Comparison of ENCODE assay signal across 22 cellular contexts in genomic region chr13:99339230-99339721, GRCh38. TPM values are rescaled to one million over a fixed set of nuclear protein-coding genes. Genes with fewer than 3 reads are reported as not detected.
DNase-seq lines count a peak whose midpoint lies in the region; ATAC-seq and TF ChIP-seq lines count a peak whose summit lies in the region.
"Had no signal": no experiment of that assay in that cellular context is flagged by ENCODE, and none has a peak within 500 bp of the region (broad histone marks: within the 10 kb centered on the region; RNA-seq: fewer than 3 reads in every experiment).

No MANE protein-coding gene starts in this region.

- no peak overlapping the region for H3K4me3 Mint-ChIP-seq in CD14-positive monocyte
- no peak overlapping the region for H3K4me3 Mint-ChIP-seq in CD8-positive, alpha-beta T cell
- H3K4me3 Mint-ChIP-seq in activated naive CD8-positive, alpha-beta T cell = peak overlapping the region; percentile 64
- H3K4me3 Mint-ChIP-seq: activated CD8-positive, alpha-beta memory T cell treated with anti-CD3 and anti-CD28 coated beads, Interleukin-2, amount 10 ng/mL, durations not matched to agents 7 days and 5 days had no signal

- no peak for TF ChIP-seq CTCF in CD14-positive monocyte (IDR thresholded peaks at IDR 0.05)
- no peak for TF ChIP-seq CTCF in CD8-positive, alpha-beta T cell (IDR thresholded peaks at IDR 0.05)
- TF ChIP-seq CTCF in right atrium auricular region (IDR thresholded peaks at IDR 0.05) = no peak
- no peak for TF ChIP-seq CTCF in BE2C (IDR thresholded peaks at IDR 0.05; ENCODE audit: low read depth, low read length)

- no peaks in the 10 kb centered on the region for H3K9me3 ChIP-seq in CD8-positive, alpha-beta T cell (ENCODE audit: low read length)
- no peaks in the 10 kb centered on the region for H3K9me3 ChIP-seq in right atrium auricular region
- no peaks in the 10 kb centered on the region for H3K9me3 ChIP-seq in BE2C
- H3K9me3 ChIP-seq: HAP-1, thyroid gland had no signal

- H3K27me3 Mint-ChIP-seq in CD14-positive monocyte (ENCODE audit: low read depth in 3 of 3) = no peaks in the 10 kb centered on the region
- no peaks in the 10 kb centered on the region for H3K27me3 Mint-ChIP-seq in CD8-positive, alpha-beta T cell (ENCODE audit: low read depth)
- H3K27me3 Mint-ChIP-seq in activated naive CD8-positive, alpha-beta T cell = no peaks in the 10 kb centered on the region
- H3K27me3 Mint-ChIP-seq: activated CD8-positive, alpha-beta memory T cell treated with anti-CD3 and anti-CD28 coated beads, Interleukin-2, amount 10 ng/mL, durations not matched to agents 7 days and 5 days had no signal

- intact Hi-C loops in CD14-positive monocyte (cut with micrococcal nuclease) = loop anchor here in 1 of 2 donors (5.0 kb wide), 1 partner anchor 43 kb away; no protein-coding TSS in a partner anchor
- intact Hi-C loops in CD8-positive, alpha-beta T cell (cut with DNase I, micrococcal nuclease) = loop anchor here in 1 of 2 experiments (2.0 kb wide), 1 partner anchor 16 kb away; no protein-coding TSS in a partner anchor

- H3K36me3 ChIP-seq in CD8-positive, alpha-beta T cell (ENCODE audit: insufficient read depth, low read length) = peaks cover 27% of the 10 kb centered on the region
- H3K36me3 ChIP-seq in right atrium auricular region (peaks cover 15% of the 10 kb centered on the region), H7 (replicated peaks; ENCODE audit: control insufficient read depth, insufficient read depth, low read length) (peaks cover 2% of the 10 kb centered on the region; the same call in 1 of the 2 replicates), BE2C (peaks cover 12% of the 10 kb centered on the region)

- peak overlapping the region; percentile 16 for H3K27ac ChIP-seq in CD8-positive, alpha-beta T cell (ENCODE audit: low read depth, low read length)
- H3K27ac ChIP-seq in right atrium auricular region = peak overlapping the region; percentile 20 to 27
- H3K27ac ChIP-seq: foreskin keratinocyte, PC-9 had no signal

- POLR2A ChIA-PET in CD8-positive, alpha-beta T cell (lab: Charles Lee) = interaction anchor here (0.8 to 1.9 kb wide), 4 partner anchors 13 to 64 kb away, joined by 3 to 10 read pairs (median 4); partner anchors contain the start of gene GPR183

- H3K4me1 ChIP-seq in CD8-positive, alpha-beta T cell (ENCODE audit: insufficient read depth, low read length) = peaks cover 37% of the 10 kb centered on the region
- H3K4me1 ChIP-seq in right atrium auricular region = no peaks in the 10 kb centered on the region
- no peaks in the 10 kb centered on the region for H3K4me1 ChIP-seq in BE2C
- H3K4me1 ChIP-seq: foreskin keratinocyte, HAP-1 had no signal

- H3K4me3 ChIP-seq in CD8-positive, alpha-beta T cell (ENCODE audit: low read depth, low read length) = no peak overlapping the region
- H3K4me3 ChIP-seq in right atrium auricular region (no peak overlapping the region), H7 (ENCODE audit: insufficient read depth, low read depth, low read length) (no peak overlapping the region), BE2C (ENCODE audit: low read depth, low read length) (no peak overlapping the region)
- H3K4me3 ChIP-seq: GM12878, HAP-1, PC-9, thyroid gland had no signal

- no peak for ATAC-seq in CD8-positive, alpha-beta T cell
- ATAC-seq: foreskin keratinocyte, GM12878 had no signal

- H3K27ac Mint-ChIP-seq in CD14-positive monocyte = peak overlapping the region in 5 of 7 donors; percentile 2 to 67 (median 15)
- peak overlapping the region; percentile 85 for H3K27ac Mint-ChIP-seq in CD8-positive, alpha-beta T cell
- H3K27ac Mint-ChIP-seq in activated naive CD8-positive, alpha-beta T cell = peak overlapping the region; percentile 61
- H3K27ac Mint-ChIP-seq: activated CD8-positive, alpha-beta memory T cell treated with anti-CD3 and anti-CD28 coated beads, Interleukin-2, amount 10 ng/mL, durations not matched to agents 7 days and 5 days had no signal

- peaks cover 37% of the 10 kb centered on the region for H3K4me1 Mint-ChIP-seq in CD14-positive monocyte
- H3K4me1 Mint-ChIP-seq in CD8-positive, alpha-beta T cell (ENCODE audit: low read depth) = peaks cover 74% of the 10 kb centered on the region
- peaks cover 70% of the 10 kb centered on the region for H3K4me1 Mint-ChIP-seq in activated naive CD8-positive, alpha-beta T cell (ENCODE audit: low read depth)

- CTCF ChIA-PET in CD8-positive, alpha-beta T cell (lab: Charles Lee) = interaction anchor here (1.2 to 1.3 kb wide), 2 partner anchors 17 to 49 kb away, joined by 3 to 6 read pairs; no protein-coding TSS in a partner anchor

- H3K27me3 ChIP-seq in CD8-positive, alpha-beta T cell (ENCODE audit: insufficient read depth, low read length) = no peaks in the 10 kb centered on the region
- H3K27me3 ChIP-seq in right atrium auricular region = no peaks in the 10 kb centered on the region
- no peaks in the 10 kb centered on the region for H3K27me3 ChIP-seq in H7 (ENCODE audit: control insufficient read depth, insufficient read depth, low read length)
- no peaks in the 10 kb centered on the region for H3K27me3 ChIP-seq in BE2C
- H3K27me3 ChIP-seq: foreskin keratinocyte, thyroid gland had no signal

- no peak for DNase-seq in CD14-positive monocyte (ENCODE audit: low spot score)
- DNase-seq in CD8-positive, alpha-beta T cell = no peak
- DNase-seq in right atrium auricular region (ENCODE audit: low spot score) = no peak
- DNase-seq in H7 = no peak
- no peak for DNase-seq in BE2C
- DNase-seq in NCI-H1436 (lab: John Stamatoyannopoulos, UW) = no peak
- no peak for DNase-seq in AG20443 (ENCODE audit: low spot score)
- DNase-seq: amygdala; COR-L47; DMS79 treated with DMSO at 0.1 percent for 48 hours; foreskin keratinocyte; kidney; NCI-H1694 treated with DMSO at 0.1 percent for 48 hours; nucleus accumbens; PC-9; SIG-M5; stimulated activated naive CD8-positive, alpha-beta T cell treated with anti-CD3 and anti-CD28 coated beads, Interleukin-15, Interleukin-2, amounts not matched to agents 100 U/mL and 50 U/mL, for 24 hours had no signal

- no peaks in the 10 kb centered on the region for H3K9me3 Mint-ChIP-seq in CD14-positive monocyte
- H3K9me3 Mint-ChIP-seq in CD8-positive, alpha-beta T cell = no peaks in the 10 kb centered on the region
- H3K9me3 Mint-ChIP-seq in activated naive CD8-positive, alpha-beta T cell (ENCODE audit: low read depth) = no peaks in the 10 kb centered on the region

- peaks cover 71 to 78% of the 10 kb centered on the region in 2 donors for H3K36me3 Mint-ChIP-seq in CD14-positive monocyte
- H3K36me3 Mint-ChIP-seq in CD8-positive, alpha-beta T cell = peaks cover 86% of the 10 kb centered on the region
- peaks cover 25% of the 10 kb centered on the region for H3K36me3 Mint-ChIP-seq in activated naive CD8-positive, alpha-beta T cell

RNA-seq across cellular contexts. Expression of gene GPR183, which starts 32.1 kb away (rescaled TPM):
- polyA plus RNA-seq in CD14-positive monocyte = 100 to 1,000 TPM; 190 to 288 TPM
- total RNA-seq in CD8-positive, alpha-beta T cell = 10 to 100 TPM; 80.2 to 85.5 TPM
- total RNA-seq in right atrium auricular region = 10 to 100 TPM in 1 of 2 donors, 1 to 10 TPM in 1; 7.6 to 13.3 TPM
- not detected in 2 replicates for total RNA-seq in H7 (2014; rRNA removed; shearing (Covaris generic))
- not detected for polyA plus RNA-seq in BE2C (2012; ENCODE audit: insufficient read depth, insufficient read length, low read depth)
- total RNA-seq: foreskin keratinocyte, PC-9 had no signal
- polyA plus RNA-seq: foreskin keratinocyte had no signal

Comparison
In these comparisons a context has a peak if more than half of its experiments do, and no peak if none do; other contexts are left out.
1. H3K27ac Mint-ChIP-seq: peak in every context shown above with its lines; median percentile 85 in CD8-positive, alpha-beta T cell; 61 in activated naive CD8-positive, alpha-beta T cell; 15 in CD14-positive monocyte.